In genomic region chr19:1455336-1456120, GRCh38 we compare ENCODE assay signal across 2 cellular contexts.
TF ChIP-seq lines count a peak whose summit lies in the region.

No MANE protein-coding gene starts in this region.

TF ChIP-seq in HEK293T, 16 proteins besides CTCF, POLR2A, EP300 and RAD21:
- TF ChIP-seq HDGF (IDR thresholded peaks at IDR 0.05; ENCODE audit: borderline replicate concordance) = 0 out of 2 replicates have a peak, but pooled peaks have one; percentile 14
- TF ChIP-seq LEF1 (IDR thresholded peaks at IDR 0.05; ENCODE audit: borderline replicate concordance) = no peak
TF ChIP-seq in HEK293T: peak in this region for 1.

TF ChIP-seq in K562, 482 proteins besides CTCF, POLR2A, EP300 and RAD21 (continues in another document):
- TF ChIP-seq ZNF707 (CRISPR knock-in tag; conservative IDR thresholded peaks at IDR 0.05) (no peak), SAFB (IDR thresholded peaks at IDR 0.05; ENCODE audit: borderline replicate concordance, low read depth, low read length) (0 out of 2 replicates have a peak, but pooled peaks have one; percentile 51), ATF7 (IDR thresholded peaks at IDR 0.05) (0 out of 2 replicates have a peak, but pooled peaks have one; percentile 16), SIX5 (IDR thresholded peaks at IDR 0.05; ENCODE audit: borderline replicate concordance in 1 of 2, insufficient read depth in 1 of 2, low read depth in 1 of 2, low read length in 2 of 2) (no peak), NELFE (IDR thresholded peaks at IDR 0.05; ENCODE audit: insufficient read depth, insufficient read length) (no peak), JUN (IDR thresholded peaks at IDR 0.05; ENCODE audit: borderline replicate concordance, low read depth, low read length) (no peak), JUN (CRISPR knock-in tag; IDR thresholded peaks at IDR 0.05; ENCODE audit: borderline replicate concordance) (no peak), GABPB1 (CRISPR knock-in tag; IDR thresholded peaks at IDR 0.05) (peak; percentile 45; the same call in 1 of the 2 replicates), POLR2AphosphoS5 (IDR thresholded peaks at IDR 0.05; ENCODE audit: control insufficient read depth, insufficient read depth, low read depth, low read length) (0 out of 2 replicates have a peak, but pooled peaks have one; percentile 29), ZNF75A (CRISPR knock-in tag; IDR thresholded peaks at IDR 0.05) (no peak), ZNF175 (CRISPR knock-in tag; IDR thresholded peaks at IDR 0.05; ENCODE audit: low read depth) (no peak), NFATC3 (IDR thresholded peaks at IDR 0.05) (no peak), SUPT5H (IDR thresholded peaks at IDR 0.05) (peak; percentile 70), E2F8 (IDR thresholded peaks at IDR 0.05; ENCODE audit: low read depth, partially characterized antibody) (no peak), POLR2AphosphoS2 (IDR thresholded peaks at IDR 0.05; ENCODE audit: low read length) (peak; percentile 79; the same call in 1 of the 2 replicates), KAT2B (IDR thresholded peaks at IDR 0.05; ENCODE audit: low read depth, low read length) (no peak), TBP (optimal IDR thresholded peaks at IDR 0.05; ENCODE audit: low read depth, low read length) (no peak), MTA2 (IDR thresholded peaks at IDR 0.05; ENCODE audit: low read depth) (no peak), PYGO2 (tag; IDR thresholded peaks at IDR 0.05) (no peak), BDP1 (IDR thresholded peaks at IDR 0.05; ENCODE audit: insufficient read depth, insufficient read length) (no peak), USF1 (CRISPR knock-in tag; IDR thresholded peaks at IDR 0.05) (no peak), CREM (IDR thresholded peaks at IDR 0.05; ENCODE audit: low read depth) (no peak), SPI1 (IDR thresholded peaks at IDR 0.05; ENCODE audit: borderline replicate concordance, low read depth, low read length) (peak; percentile 90), KDM4B (IDR thresholded peaks at IDR 0.05; ENCODE audit: borderline replicate concordance in 2 of 2, low read depth in 1 of 2) (no peak), ZNF184 (CRISPR knock-in tag; IDR thresholded peaks at IDR 0.05) (no peak), TGIF2 (CRISPR knock-in tag; IDR thresholded peaks at IDR 0.05) (no peak), ATF4 (CRISPR knock-in tag; IDR thresholded peaks at IDR 0.05) (no peak), ZBTB11 (CRISPR knock-in tag; IDR thresholded peaks at IDR 0.05) (no peak), CREB3L1 (IDR thresholded peaks at IDR 0.05; ENCODE audit: borderline replicate concordance, low read depth) (no peak), SRF (CRISPR knock-in tag; IDR thresholded peaks at IDR 0.05) (no peak; a peak in 1 of 4 replicates), TFE3 (CRISPR knock-in tag; IDR thresholded peaks at IDR 0.05) (no peak), ZBTB2 (IDR thresholded peaks at IDR 0.05) (no peak), ELK1 (CRISPR knock-in tag; IDR thresholded peaks at IDR 0.05) (no peak), ZBTB40 (IDR thresholded peaks at IDR 0.05) (no peak), ZBTB40 (CRISPR knock-in tag; IDR thresholded peaks at IDR 0.05) (no peak)
